In the genomic region with DNA sequence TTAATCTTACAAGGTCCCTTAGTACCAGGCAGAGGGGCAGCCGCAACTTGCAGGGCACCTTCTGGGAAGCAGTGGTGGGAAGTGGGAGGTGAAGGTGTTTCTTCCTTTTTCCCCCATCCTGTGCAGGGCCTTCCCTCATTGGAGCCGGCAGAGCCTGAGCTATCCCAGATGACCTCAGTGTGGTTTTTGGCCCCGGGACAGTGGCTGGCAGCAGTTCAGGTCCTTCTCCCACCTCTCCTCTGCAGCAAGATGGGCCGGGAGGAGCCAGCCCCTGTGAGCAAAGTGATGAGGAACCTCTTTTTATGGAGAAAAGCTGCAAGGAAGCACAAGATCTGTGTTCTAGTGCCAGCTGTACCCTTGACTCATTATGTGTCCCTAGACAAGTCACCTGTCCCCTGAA, we compare ENCODE assay signal across 22 cellular contexts. TPM values are rescaled to one million over a fixed set of nuclear protein-coding genes. Genes with fewer than 3 reads are reported as not detected.
DNase-seq lines count a peak whose midpoint lies in the region; ATAC-seq and TF ChIP-seq lines count a peak whose summit lies in the region.
"Had no signal": no experiment of that assay in that cellular context is flagged by ENCODE, and none has a peak within 500 bp of the region (broad histone marks: within the 10 kb centered on the region; RNA-seq: fewer than 3 reads in every experiment).

No MANE protein-coding gene starts in this region.

- H3K27ac ChIP-seq in heart left ventricle (peak overlapping the region in 10 of 12 donors; percentile 57 to 97 (median 86)), caudate nucleus (ENCODE audit: low read depth, low read length) (peak overlapping the region; percentile 63), thymus (ENCODE audit: low read depth) (no peak overlapping the region), coronary artery (no peak overlapping the region)
- H3K27ac ChIP-seq: BLaER1 treated with 17β-estradiol and CSF1 and Interleukin-3, amounts not matched to agents 10 nM and 100 nM had no signal

- H3K27me3 ChIP-seq in heart left ventricle (no peaks in the 10 kb centered on the region), thymus (ENCODE audit: control insufficient read depth, insufficient read depth) (no peaks in the 10 kb centered on the region)
- H3K27me3 ChIP-seq: BLaER1 treated with 17β-estradiol and CSF1 and Interleukin-3, amounts not matched to agents 10 nM and 100 nM had no signal

- no peak for TF ChIP-seq POLR2A in heart left ventricle (IDR thresholded peaks at IDR 0.05)

- no peak overlapping the region for H3K27ac Mint-ChIP-seq in neural crest cell (ENCODE audit: unreplicated experiment)
- H3K27ac Mint-ChIP-seq: HFFc6 had no signal

- no peaks in the 10 kb centered on the region for H3K9me3 Mint-ChIP-seq in neural crest cell
- H3K9me3 Mint-ChIP-seq: CD8-positive, alpha-beta memory T cell; HFFc6 had no signal

- 25 to 49% (median 39%) methylated on average over 4 of the region's 4 CpGs for WGBS in heart left ventricle, 4 donors
- 75% methylated on average over 4 of the region's 4 CpGs for WGBS in thymus

- TF ChIP-seq CTCF in heart left ventricle (IDR thresholded peaks at IDR 0.05) (no peak), neural crest cell (conservative IDR thresholded peaks at IDR 0.05) (peak; percentile 9), coronary artery (IDR thresholded peaks at IDR 0.05) (no peak)

- H3K36me3 Mint-ChIP-seq in neural crest cell (ENCODE audit: low read depth) = peaks cover 7% of the 10 kb centered on the region

- intact Hi-C loops in heart left ventricle (cut with DNase I) = loop anchor here in 1 of 10 donors (10.0 kb wide), 1 partner anchor 255 kb away; no protein-coding TSS in a partner anchor
- intact Hi-C loops in Right ventricle myocardium superior (cut with DNase I) = no loop called here

- ATAC-seq in heart left ventricle (peak in 1 of 4 donors; percentile 17), Right ventricle myocardium superior (ENCODE audit: poor library complexity) (no peak), HG03108 (IDR thresholded peaks at IDR 0.05; ENCODE audit: unreplicated experiment) (no peak)

- H3K4me3 Mint-ChIP-seq in neural crest cell = no peak overlapping the region
- H3K4me3 Mint-ChIP-seq: CD8-positive, alpha-beta memory T cell; HFFc6 had no signal

- peaks cover 0 to 68% (median 16%) of the 10 kb centered on the region in 12 donors for H3K4me1 ChIP-seq in heart left ventricle
- peaks cover 28% of the 10 kb centered on the region for H3K4me1 ChIP-seq in thymus (ENCODE audit: control insufficient read depth, insufficient read depth, low read length)

- no peaks in the 10 kb centered on the region for H3K27me3 Mint-ChIP-seq in neural crest cell (ENCODE audit: low read depth)

- H3K9me3 ChIP-seq in heart left ventricle = no peaks in the 10 kb centered on the region
- no peaks in the 10 kb centered on the region for H3K9me3 ChIP-seq in thymus (ENCODE audit: control insufficient read depth)
- H3K9me3 ChIP-seq: BLaER1 treated with 17β-estradiol and CSF1 and Interleukin-3, amounts not matched to agents 10 nM and 100 nM had no signal

- no peaks in the 10 kb centered on the region for H3K4me1 Mint-ChIP-seq in neural crest cell

- DNase-seq in heart left ventricle (no peak), Right ventricle myocardium superior (no peak), caudate nucleus (lab: John Stamatoyannopoulos, UW) (no peak), neural crest cell (ENCODE audit: low read depth, low spot score) (no peak), coronary artery (ENCODE audit: low spot score) (no peak)
- DNase-seq in effector CD4-positive, alpha-beta T cell = no peak
- DNase-seq: CD8-positive, alpha-beta memory T cell; DND-41; HFFc6; KG1; NCI-H146; NCI-H2081 treated with DMSO at 0.1 percent for 48 hours; NCI-H226; NCI-H526; SIG-M5 had no signal

- H3K4me3 ChIP-seq in heart left ventricle (no peak overlapping the region), thymus (ENCODE audit: low read length) (peak overlapping the region; percentile 40), coronary artery (no peak overlapping the region)
- H3K4me3 ChIP-seq: BLaER1 treated with 17β-estradiol and CSF1 and Interleukin-3, amounts not matched to agents 10 nM and 100 nM; GM12878 had no signal

- peaks cover 0 to 52% (median 38%) of the 10 kb centered on the region in 9 donors for H3K36me3 ChIP-seq in heart left ventricle
- peaks cover 40% of the 10 kb centered on the region for H3K36me3 ChIP-seq in thymus (ENCODE audit: control insufficient read depth, insufficient read depth)
- H3K36me3 ChIP-seq: BLaER1 treated with 17β-estradiol and CSF1 and Interleukin-3, amounts not matched to agents 10 nM and 100 nM had no signal

RNA-seq across cellular contexts. Expression of a gene that starts 6.8 kb away (rescaled TPM):
- 100 to 1,000 TPM in 3 of 9 donors, 10 to 100 TPM in 6; 34.2 to 130 (median 64.0) TPM for total RNA-seq in heart left ventricle
- polyA plus RNA-seq in heart left ventricle = 10 to 100 TPM; 16.0 to 45.7 TPM
- 77.9 TPM for total RNA-seq in Right ventricle myocardium superior
- 8.5 and 8.6 TPM in 2 replicates for total RNA-seq in neural crest cell
- 31.0 TPM for polyA plus RNA-seq in thymus

RNA-seq across cellular contexts. Expression of a gene that starts 8.9 kb away (rescaled TPM):
- total RNA-seq in heart left ventricle = 1 to 10 TPM; 3.9 to 7.4 (median 6.1) TPM
- polyA plus RNA-seq in heart left ventricle = 1 to 10 TPM; 1.9 to 4.5 TPM
- 4.0 TPM for total RNA-seq in Right ventricle myocardium superior
- total RNA-seq in neural crest cell = 15.2 and 16.6 TPM in 2 replicates
- 10.5 TPM for polyA plus RNA-seq in thymus

RNA-seq across cellular contexts. Expression of a gene that starts 27.3 kb away (rescaled TPM):
- total RNA-seq in heart left ventricle (1 to 10 TPM in 3 of 9 donors, under 1 TPM in 6; 0.42 to 3.3 (median 0.85) TPM), Right ventricle myocardium superior (0.81 TPM), neural crest cell (0.30 and 0.37 TPM in 2 replicates)
- polyA plus RNA-seq in heart left ventricle (under 1 TPM; 0.08 to 0.28 TPM), thymus (0.98 TPM)
- total RNA-seq: CD8-positive, alpha-beta memory T cell; H4; M059J; OCI-LY7 had no signal
- polyA plus RNA-seq: CD8-positive, alpha-beta memory T cell had no signal

RNA-seq across cellular contexts. Expression of a gene that starts 28.8 kb away (rescaled TPM):
- total RNA-seq in heart left ventricle (1 to 10 TPM in 2 of 9 donors, under 1 TPM in 1, not detected in 6; 0.20 to 3.3 (median 1.3) TPM), Right ventricle myocardium superior (0.46 TPM), neural crest cell (not detected in 2 replicates)
- polyA plus RNA-seq in heart left ventricle (not detected), thymus (1.1 TPM)
- total RNA-seq: H4, M059J, OCI-LY7 had no signal
- polyA plus RNA-seq: CD8-positive, alpha-beta memory T cell had no signal

RNA-seq across cellular contexts. Expression of a gene that starts 44.2 kb away (rescaled TPM):
- total RNA-seq in heart left ventricle = not detected
- polyA plus RNA-seq in heart left ventricle = under 1 TPM in 1 of 2 donors, not detected in 1; 0.03 TPM
- total RNA-seq in Right ventricle myocardium superior = 0.08 TPM
- total RNA-seq in neural crest cell = not detected in 2 replicates
- 0.32 TPM for polyA plus RNA-seq in thymus
- total RNA-seq: CD8-positive, alpha-beta memory T cell; HFFc6; OCI-LY7 had no signal
- polyA plus RNA-seq: CD8-positive, alpha-beta memory T cell; GM12878 had no signal

Comparison
In these comparisons a context has a peak if more than half of its experiments do, and no peak if none do; other contexts are left out.
1. H3K27ac ChIP-seq: peak in heart left ventricle (10 of 12) and caudate nucleus (single experiment); none in thymus (single experiment) and coronary artery (0 of 2).